ENCODE assay signal across 8 cellular contexts in the genomic region with DNA sequence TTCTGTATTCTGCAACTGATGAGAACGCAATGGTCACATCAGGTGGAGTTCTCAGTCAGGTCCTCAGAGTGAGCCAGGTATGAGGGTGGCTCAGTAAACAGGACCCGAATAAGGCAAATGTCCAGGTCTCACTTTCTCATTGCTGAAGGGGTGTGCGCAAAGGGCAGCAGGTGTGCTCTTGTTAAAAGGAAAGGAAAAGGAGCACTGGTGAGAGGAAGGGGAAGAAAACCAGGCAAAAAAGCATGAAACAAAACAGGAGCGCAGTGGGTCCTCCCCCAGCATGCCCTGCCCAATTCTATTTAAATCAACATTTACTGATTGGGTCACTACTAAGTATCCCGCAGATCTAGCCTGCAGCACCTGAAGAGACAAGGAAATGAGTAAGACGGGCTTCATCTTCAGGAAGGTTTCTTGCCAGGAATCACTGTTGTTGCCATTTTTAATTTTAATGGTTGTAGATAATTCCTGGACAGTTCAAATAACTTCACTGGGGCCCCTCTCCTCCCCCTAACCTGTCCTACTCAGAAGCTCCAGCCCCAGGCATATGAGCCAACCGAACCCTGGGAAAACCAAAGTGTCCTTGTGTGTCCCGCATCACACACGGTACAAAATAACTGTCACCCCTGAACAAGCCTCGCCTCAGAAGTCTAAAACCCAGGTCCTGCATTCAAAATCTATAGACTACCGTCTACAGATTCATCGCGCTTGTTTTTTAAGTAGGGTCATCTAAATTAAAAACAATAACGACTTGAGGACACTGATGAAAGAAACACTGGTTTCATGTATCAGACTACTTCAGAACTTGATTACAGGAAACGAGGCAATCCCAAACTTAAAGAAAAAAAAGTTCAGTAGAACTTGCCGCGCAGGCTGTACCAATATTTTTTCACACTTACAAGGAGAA. TPM values are rescaled to one million over a fixed set of nuclear protein-coding genes. Genes with fewer than 3 reads are reported as not detected.
DNase-seq lines count a peak whose midpoint lies in the region; ATAC-seq and TF ChIP-seq lines count a peak whose summit lies in the region.

No MANE protein-coding gene starts in this region.

- H3K4me1 ChIP-seq in H9 (ENCODE audit: insufficient read depth, low read length), result peaks cover 5% of the 10 kb centered on the region; the same call in 1 of the 2 replicates
- H3K4me1 ChIP-seq in esophagus muscularis mucosa, result peaks cover 33 to 62% (median 50%) of the 10 kb centered on the region in 4 donors

- H2AFZ ChIP-seq in H9 (ENCODE audit: low read length), result no peak overlapping the region

- H3K27me3 ChIP-seq in H9 (ENCODE audit: insufficient read depth, low read length) (no peaks in the 10 kb centered on the region), esophagus muscularis mucosa (no peaks in the 10 kb centered on the region)

- no peaks in the 10 kb centered on the region for H3K9me3 ChIP-seq in H9 (ENCODE audit: control insufficient read depth, low read depth, low read length)
- H3K9me3 ChIP-seq in esophagus muscularis mucosa, result no peaks in the 10 kb centered on the region

- no peak overlapping the region for H3K14ac ChIP-seq in H9 (ENCODE audit: insufficient read depth, low read length)

- peak overlapping the region; percentile 69 for H3K4me2 ChIP-seq in H9 (ENCODE audit: insufficient read depth, insufficient read length, low read length)

- H3K27me3 Mint-ChIP-seq in H9 (ENCODE audit: low read depth) (peaks cover 3% of the 10 kb centered on the region; the same call in 1 of the 2 replicates), osteocyte (ENCODE audit: unreplicated experiment) (no peaks in the 10 kb centered on the region)

- peaks cover 18% of the 10 kb centered on the region for H3K23me2 ChIP-seq in H9 (ENCODE audit: insufficient read length, low read depth, low read length, poor library complexity, severe bottlenecking)

- no peak overlapping the region for H4K5ac ChIP-seq in H9 (ENCODE audit: insufficient read length, low read depth, low read length)

- no peak overlapping the region for H2BK20ac ChIP-seq in H9 (ENCODE audit: low read depth, low read length, poor library complexity, severe bottlenecking)

- H4K91ac ChIP-seq in H9 (ENCODE audit: insufficient read length, low read depth, low read length), result no peak overlapping the region

- no peaks in the 10 kb centered on the region for H3K36me3 ChIP-seq in esophagus muscularis mucosa

- H3K9me3 Mint-ChIP-seq in H9, result no peaks in the 10 kb centered on the region
- no peaks in the 10 kb centered on the region for H3K9me3 Mint-ChIP-seq in osteocyte (ENCODE audit: unreplicated experiment)

- TF ChIP-seq POLR2A in esophagus muscularis mucosa (IDR thresholded peaks at IDR 0.05; ENCODE audit: low read depth), result no peak

- H3K4me1 Mint-ChIP-seq in H9 (peaks cover 38 to 44% of the 10 kb centered on the region in 2 experiments), osteocyte (ENCODE audit: unreplicated experiment) (peaks cover 32% of the 10 kb centered on the region)

- no peak for TF ChIP-seq CTCF in H9 (conservative IDR thresholded peaks at IDR 0.05)
- no peak for TF ChIP-seq CTCF in RWPE1 (conservative IDR thresholded peaks at IDR 0.05; ENCODE audit: low read depth)
- TF ChIP-seq CTCF in esophagus muscularis mucosa (IDR thresholded peaks at IDR 0.05), result no peak
- TF ChIP-seq CTCF in osteocyte (IDR thresholded peaks at IDR 0.05), result no peak

- no peak for ATAC-seq in HG03354 (IDR thresholded peaks at IDR 0.05; ENCODE audit: poor library complexity, severe bottlenecking, unreplicated experiment)
- ATAC-seq in HG03139 (IDR thresholded peaks at IDR 0.05; ENCODE audit: unreplicated experiment), result no peak

- H2AK5ac ChIP-seq in H9 (ENCODE audit: insufficient read length, low read length), result no peak overlapping the region

- POLR2A ChIA-PET in RWPE1 (lab: Yijun Ruan, JAX; ENCODE audit: low non-redundant PET), result no interaction called here

- intact Hi-C loops in esophagus muscularis mucosa (cut with DNase I), result loop anchor here (5.0 kb wide), 3 partner anchors 39 to 191 kb away; a partner anchor contains a TSS

- peak overlapping the region; percentile 59 for H3K9ac ChIP-seq in H9 (ENCODE audit: extremely low read depth, insufficient read length, low read length)

- H3K56ac ChIP-seq in H9 (ENCODE audit: insufficient read length, low read depth, low read length), result no peak overlapping the region

- no peaks in the 10 kb centered on the region for H4K20me1 ChIP-seq in H9 (ENCODE audit: control insufficient read depth, insufficient read depth, insufficient read length)

- DNase-seq in H9 (peak; percentile 74), RWPE1 (ENCODE audit: low spot score) (peak; percentile 70), esophagus muscularis mucosa (ENCODE audit: extremely low spot score) (peak; percentile 74), osteocyte (ENCODE audit: extremely low spot score, unreplicated experiment) (no peak)
- no peak for DNase-seq in activated CD4-positive, alpha-beta T cell treated with anti-CD3 and anti-CD28 coated beads for 4 hours

- H3K4me3 ChIP-seq in GM08714 (ENCODE audit: low read length), result peak overlapping the region; percentile 70
- peak overlapping the region; percentile 79 to 90 (median 86) for H3K4me3 ChIP-seq in esophagus muscularis mucosa

- no peak overlapping the region for H4K8ac ChIP-seq in H9 (replicated peaks; ENCODE audit: insufficient read length, low read depth, low read length)

- no peak overlapping the region for H3K18ac ChIP-seq in H9 (ENCODE audit: insufficient read length, low read depth, low read length)

- H3K4ac ChIP-seq in H9 (ENCODE audit: low read depth, low read length), result no peak overlapping the region

- H3T11ph ChIP-seq in H9 (ENCODE audit: low read length), result no peak overlapping the region

- no peak overlapping the region for H2BK5ac ChIP-seq in H9 (ENCODE audit: insufficient read length, low read length)

- H3K79me1 ChIP-seq in H9 (ENCODE audit: insufficient read depth, low read depth, low read length, poor library complexity, severe bottlenecking), result no peaks in the 10 kb centered on the region

- no peaks in the 10 kb centered on the region for H3K36me3 Mint-ChIP-seq in H9 (ENCODE audit: insufficient read depth in 1 of 3, low read depth in 3 of 3)
- no peaks in the 10 kb centered on the region for H3K36me3 Mint-ChIP-seq in osteocyte (ENCODE audit: unreplicated experiment)

- no peak overlapping the region for H2BK12ac ChIP-seq in H9 (ENCODE audit: insufficient read length, low read depth, low read length)

- H3K27ac ChIP-seq in H9 (ENCODE audit: insufficient read length, low read depth, low read length) (peak overlapping the region; percentile 24), RWPE1 (peak overlapping the region; percentile 86), esophagus muscularis mucosa (replicated peaks in 1 of 4) (peak overlapping the region; percentile 86 to 93 (median 92))

- no peak overlapping the region for H3K23ac ChIP-seq in H9 (ENCODE audit: insufficient read length, low read depth, low read length)

- H3K79me2 ChIP-seq in H9 (ENCODE audit: insufficient read depth, low read length), result no peaks in the 10 kb centered on the region; the same call in 1 of the 2 replicates

- H2BK120ac ChIP-seq in H9 (ENCODE audit: low read depth, low read length, poor library complexity, severe bottlenecking), result no peak overlapping the region

- no CpG with 5 or more reads among the region's 17 CpGs for WGBS in H9 (ENCODE audit: extremely low coverage, insufficient read length, low lambda C conversion rate)
- 19% methylated on average over 17 of the region's 17 CpGs for WGBS in esophagus muscularis mucosa

- TF ChIP-seq EP300 in esophagus muscularis mucosa (IDR thresholded peaks at IDR 0.05), result no peak

- H3K27ac Mint-ChIP-seq in H9 (peak overlapping the region; percentile 7 to 59 (median 40); a peak in 4 of 7 replicates), osteocyte (ENCODE audit: unreplicated experiment) (peak overlapping the region; percentile 71)

- CTCF ChIA-PET in RWPE1 (lab: Yijun Ruan, JAX), result no interaction called here

- H3K4me3 Mint-ChIP-seq in H9 (peak overlapping the region; percentile 78 to 93), osteocyte (ENCODE audit: unreplicated experiment) (peak overlapping the region; percentile 89)

- no peak overlapping the region for H2BK15ac ChIP-seq in H9 (ENCODE audit: low read depth, low read length)

RNA-seq across cellular contexts. Expression of a gene that starts 1.0 kb away (rescaled TPM):
- 9.6 and 9.9 TPM in 2 replicates for total RNA-seq in H9 (2021)
- 1 to 10 TPM; 4.3 to 5.6 (median 4.7) TPM for total RNA-seq in esophagus muscularis mucosa
- 6.5 and 6.6 TPM in 2 replicates for total RNA-seq in osteocyte

Comparison
In these comparisons a context has a peak if more than half of its experiments do, and no peak if none do; other contexts are left out.
1. DNase-seq: peak in H9 (single experiment), RWPE1 (single experiment) and esophagus muscularis mucosa (single experiment); none in osteocyte (single experiment) and activated CD4-positive, alpha-beta T cell treated with anti-CD3 and anti-CD28 coated beads for 4 hours (0 of 2).
2. H3K27ac ChIP-seq: peak in every context shown above with its lines; median percentile 92 in esophagus muscularis mucosa; 86 in RWPE1; 24 in H9.